ENCODE assay signal across 21 cellular contexts in genomic region chr9:72012642-72013041, GRCh38. TPM values are rescaled to one million over a fixed set of nuclear protein-coding genes. Genes with fewer than 3 reads are reported as not detected.
"Had no signal": no experiment of that assay in that cellular context is flagged by ENCODE, and none has a peak within 500 bp of the region (broad histone marks: within the 10 kb centered on the region; RNA-seq: fewer than 3 reads in every experiment).

No MANE protein-coding gene starts in this region.

- H3K27me3 Mint-ChIP-seq: activated CD8-positive, alpha-beta memory T cell treated with anti-CD3 and anti-CD28 coated beads, Interleukin-2, amount 10 ng/mL, durations not matched to agents 7 days and 5 days; activated T-cell treated with anti-CD3 and anti-CD28 coated beads, Interleukin-2, amount 50 U/mL, for 24 hours; memory B cell had no signal

- H3K36me3 ChIP-seq: breast epithelium, left lung, tibial artery, vagina had no signal

- H3K27me3 ChIP-seq: breast epithelium, left lung, tibial artery, vagina had no signal

- H3K27ac Mint-ChIP-seq: activated CD8-positive, alpha-beta memory T cell treated with anti-CD3 and anti-CD28 coated beads, Interleukin-2, amount 10 ng/mL, durations not matched to agents 7 days and 5 days; activated T-cell treated with anti-CD3 and anti-CD28 coated beads, Interleukin-2, amount 50 U/mL, for 24 hours; endodermal cell; memory B cell; nephron progenitor cell had no signal

- ATAC-seq: activated CD8-positive, alpha-beta memory T cell treated with anti-CD3 and anti-CD28 coated beads, Interleukin-2, amount 10 ng/mL, durations not matched to agents 7 days and 5 days had no signal

- H3K4me3 Mint-ChIP-seq: activated CD8-positive, alpha-beta memory T cell treated with anti-CD3 and anti-CD28 coated beads, Interleukin-2, amount 10 ng/mL, durations not matched to agents 7 days and 5 days; activated T-cell treated with anti-CD3 and anti-CD28 coated beads, Interleukin-2, amount 50 U/mL, for 24 hours; endodermal cell; memory B cell; nephron progenitor cell had no signal

- H3K9me3 Mint-ChIP-seq: activated naive CD4-positive, alpha-beta T cell treated with anti-CD3 and anti-CD28 coated beads, Interleukin-2, amount 50 U/mL, for 72 hours; activated T-cell treated with anti-CD3 and anti-CD28 coated beads, Interleukin-2, amount 50 U/mL, for 24 hours; endodermal cell; memory B cell; nephron progenitor cell had no signal

- H3K4me1 Mint-ChIP-seq: memory B cell, nephron progenitor cell had no signal

- DNase-seq: activated CD4-positive, alpha-beta T cell treated with anti-CD3 and anti-CD28 coated beads for 1 hour; activated CD4-positive, alpha-beta T cell treated with anti-CD3 and anti-CD28 coated beads, Interleukin-2, amount 50 U/mL, for 48 hours; activated CD8-positive, alpha-beta memory T cell treated with anti-CD3 and anti-CD28 coated beads, Interleukin-2, amount 10 ng/mL, durations not matched to agents 7 days and 5 days; activated effector memory CD4-positive, alpha-beta T cell treated with Interleukin-2 at 50 U/mL for 16 hours; activated T-cell treated with anti-CD3 and anti-CD28 coated beads, Interleukin-2, amount 50 U/mL, for 24 hours; endodermal cell; erythroblast; glutamatergic neuron; left lung; nephron progenitor cell; stimulated activated CD4-positive, alpha-beta T cell treated with anti-CD3 and anti-CD28 coated beads, Interleukin-4, amount 100 ng/mL, for 4 hours; T1000; tibial artery had no signal

- H3K4me3 ChIP-seq: breast epithelium, left lung, tibial artery, vagina had no signal

- H3K9me3 ChIP-seq: breast epithelium, left lung, tibial artery, vagina had no signal

- H3K27ac ChIP-seq: breast epithelium, left lung, tibial artery, vagina had no signal

- H3K4me1 ChIP-seq: breast epithelium, left lung, tibial artery, vagina had no signal

- H3K36me3 Mint-ChIP-seq: activated CD8-positive, alpha-beta memory T cell treated with anti-CD3 and anti-CD28 coated beads, Interleukin-2, amount 10 ng/mL, durations not matched to agents 7 days and 5 days; activated naive CD4-positive, alpha-beta T cell treated with anti-CD3 and anti-CD28 coated beads, Interleukin-2, amount 50 U/mL, for 72 hours; memory B cell had no signal

RNA-seq across cellular contexts. Expression of gene C9orf57, which starts 47.8 kb away (rescaled TPM):
- total RNA-seq: activated CD8-positive, alpha-beta memory T cell treated with anti-CD3 and anti-CD28 coated beads, Interleukin-2, amount 10 ng/mL, durations not matched to agents 7 days and 5 days; activated naive CD4-positive, alpha-beta T cell treated with anti-CD3 and anti-CD28 coated beads, Interleukin-2, amount 50 U/mL, for 72 hours; breast epithelium; chondrocyte; dermis microvascular lymphatic vessel endothelial cell; endodermal cell; left lung; osteoblast; skeletal muscle tissue; vagina had no signal
